8 cellular contexts compared by ENCODE assay signal in genomic region chr6:20542927-20543602, GRCh38. TPM values are rescaled to one million over a fixed set of nuclear protein-coding genes. Genes with fewer than 3 reads are reported as not detected.
DNase-seq lines count a peak whose midpoint lies in the region; ATAC-seq and TF ChIP-seq lines count a peak whose summit lies in the region.

No MANE protein-coding gene starts in this region.

- H3K4me3 ChIP-seq in choroid plexus epithelial cell (ENCODE audit: low read depth, low read length): no peak overlapping the region

- H3K27ac Mint-ChIP-seq in activated CD8-positive, alpha-beta memory T cell treated with anti-CD3 and anti-CD28 coated beads, Interleukin-2, amount 10 ng/mL, durations not matched to agents 7 days and 5 days: peak overlapping the region; percentile 66

- CTCF ChIA-PET in activated CD8-positive, alpha-beta memory T cell treated with anti-CD3 and anti-CD28 coated beads, Interleukin-2, amount 10 ng/mL, durations not matched to agents 7 days and 5 days (lab: Charles Lee): no interaction called here

- no peak overlapping the region for H3K4me3 Mint-ChIP-seq in activated CD8-positive, alpha-beta memory T cell treated with anti-CD3 and anti-CD28 coated beads, Interleukin-2, amount 10 ng/mL, durations not matched to agents 7 days and 5 days

- H3K4me1 Mint-ChIP-seq in activated CD8-positive, alpha-beta memory T cell treated with anti-CD3 and anti-CD28 coated beads, Interleukin-2, amount 10 ng/mL, durations not matched to agents 7 days and 5 days: peaks cover 49% of the 10 kb centered on the region

- H3K27me3 Mint-ChIP-seq in activated CD8-positive, alpha-beta memory T cell treated with anti-CD3 and anti-CD28 coated beads, Interleukin-2, amount 10 ng/mL, durations not matched to agents 7 days and 5 days: no peaks in the 10 kb centered on the region

- ATAC-seq in activated CD8-positive, alpha-beta memory T cell treated with anti-CD3 and anti-CD28 coated beads, Interleukin-2, amount 10 ng/mL, durations not matched to agents 7 days and 5 days: peak; percentile 98
- peak; percentile 98 for ATAC-seq in HG02763 (IDR thresholded peaks at IDR 0.05; ENCODE audit: unreplicated experiment)

- TF ChIP-seq CTCF in choroid plexus epithelial cell (conservative IDR thresholded peaks at IDR 0.05; ENCODE audit: low read depth, low read length): no peak

- peak; percentile 62 for DNase-seq in activated CD8-positive, alpha-beta memory T cell treated with anti-CD3 and anti-CD28 coated beads, Interleukin-2, amount 10 ng/mL, durations not matched to agents 7 days and 5 days
- DNase-seq in activated CD8-positive, alpha-beta memory T cell treated with anti-CD3 and anti-CD28 coated beads, Interleukin-2, amount 50 U/mL, for 4 hours: no peak
- DNase-seq in NCI-H2081 (lab: John Stamatoyannopoulos, UW) (peak; percentile 53 to 91), choroid plexus epithelial cell (ENCODE audit: low read depth) (peak; percentile 93), CD1c-positive myeloid dendritic cell (ENCODE audit: extremely low spot score) (no peak), inferior parietal cortex (ENCODE audit: extremely low spot score) (no peak)
- no peak for DNase-seq in activated CD8-positive, alpha-beta memory T cell treated with anti-CD3 and anti-CD28 coated beads, Interleukin-2, amount 50 U/mL, for 48 hours

- H3K9me3 Mint-ChIP-seq in activated CD8-positive, alpha-beta memory T cell treated with anti-CD3 and anti-CD28 coated beads, Interleukin-2, amount 10 ng/mL, durations not matched to agents 7 days and 5 days (ENCODE audit: low read depth): no peaks in the 10 kb centered on the region

- H3K36me3 Mint-ChIP-seq in activated CD8-positive, alpha-beta memory T cell treated with anti-CD3 and anti-CD28 coated beads, Interleukin-2, amount 10 ng/mL, durations not matched to agents 7 days and 5 days: peaks cover 53% of the 10 kb centered on the region

RNA-seq across cellular contexts. Expression of gene CDKAL1, which starts 8.8 kb away (rescaled TPM):
- total RNA-seq in activated CD8-positive, alpha-beta memory T cell treated with anti-CD3 and anti-CD28 coated beads, Interleukin-2, amount 10 ng/mL, durations not matched to agents 7 days and 5 days: 10 to 100 TPM; 27.9 to 30.0 TPM

Comparison
In these comparisons a context has a peak if more than half of its experiments do, and no peak if none do; other contexts are left out.
1. DNase-seq: peak in activated CD8-positive, alpha-beta memory T cell treated with anti-CD3 and anti-CD28 coated beads, Interleukin-2, amount 10 ng/mL, durations not matched to agents 7 days and 5 days (single experiment), NCI-H2081 (2 of 2) and choroid plexus epithelial cell (single experiment); none in activated CD8-positive, alpha-beta memory T cell treated with anti-CD3 and anti-CD28 coated beads, Interleukin-2, amount 50 U/mL, for 4 hours (single experiment), CD1c-positive myeloid dendritic cell (single experiment), activated CD8-positive, alpha-beta memory T cell treated with anti-CD3 and anti-CD28 coated beads, Interleukin-2, amount 50 U/mL, for 48 hours (single experiment) and inferior parietal cortex (single experiment).